20 cellular contexts compared by ENCODE assay signal in the genomic region with DNA sequence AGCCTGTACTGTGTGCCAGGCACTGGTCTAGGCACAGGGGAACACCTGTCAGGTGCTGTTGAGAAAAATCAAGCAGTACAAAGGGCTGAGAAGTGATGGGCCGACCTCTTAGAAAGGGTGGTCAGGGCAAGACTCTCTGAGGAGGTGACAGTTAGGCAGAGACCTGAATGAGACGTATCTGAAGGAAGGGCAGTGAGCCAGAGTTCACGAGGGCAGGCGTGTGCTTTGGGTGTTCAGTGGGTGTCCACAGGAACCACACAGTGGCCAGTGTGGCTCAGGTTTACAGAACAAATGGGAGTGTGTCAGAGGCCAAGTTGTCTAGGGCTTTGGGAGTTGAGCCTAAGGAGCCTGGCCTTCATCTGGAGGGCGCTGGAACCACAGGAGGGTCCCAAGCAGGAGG. TPM values are rescaled to one million over a fixed set of nuclear protein-coding genes. Genes with fewer than 3 reads are reported as not detected.
DNase-seq lines count a peak whose midpoint lies in the region; ATAC-seq and TF ChIP-seq lines count a peak whose summit lies in the region.
"Had no signal": no experiment of that assay in that cellular context is flagged by ENCODE, and none has a peak within 500 bp of the region (broad histone marks: within the 10 kb centered on the region; RNA-seq: fewer than 3 reads in every experiment).

No MANE protein-coding gene starts in this region.

- POLR2A ChIA-PET in Caco-2 (lab: Charles Lee), result no interaction called here
- POLR2A ChIA-PET in WTC11 (lab: Charles Lee), result no interaction called here

- TF ChIP-seq EP300 in gastroesophageal sphincter (IDR thresholded peaks at IDR 0.05), result no peak
- no peak for TF ChIP-seq EP300 in tibial nerve (IDR thresholded peaks at IDR 0.05)

- ATAC-seq in WTC11, result no peak
- ATAC-seq in gastroesophageal sphincter, result no peak
- no peak for ATAC-seq in GM19324 (IDR thresholded peaks at IDR 0.05; ENCODE audit: low FRiP score, unreplicated experiment)
- ATAC-seq: HCT116 had no signal

- H3K27ac ChIP-seq in gastroesophageal sphincter, result peak overlapping the region in 3 of 4 donors; percentile 82 to 96 (median 85)
- no peak overlapping the region for H3K27ac ChIP-seq in tibial nerve
- H3K27ac ChIP-seq: C4-2B, SJSA1 had no signal

- H3K36me3 ChIP-seq in Caco-2 (ENCODE audit: control insufficient read depth, insufficient read depth, low read length) (no peaks in the 10 kb centered on the region), gastroesophageal sphincter (peaks cover 0 to 24% of the 10 kb centered on the region in 2 donors), tibial nerve (peaks cover 0 to 24% (median 0%) of the 10 kb centered on the region in 3 donors)

- WGBS in gastroesophageal sphincter (ENCODE audit: low coverage in 1 of 2), 2 donors, result 76 to 88% methylated on average over 3 to 4 of the region's 5 CpGs
- 90 to 91% methylated on average over 5 of the region's 5 CpGs for WGBS in tibial nerve, 2 donors

- H3K27me3 Mint-ChIP-seq in Caco-2 (ENCODE audit: insufficient read depth, unreplicated experiment) (no peaks in the 10 kb centered on the region), WTC11 (ENCODE audit: low read depth) (no peaks in the 10 kb centered on the region), osteocyte (ENCODE audit: unreplicated experiment) (no peaks in the 10 kb centered on the region)

- H3K4me1 ChIP-seq in Caco-2, result no peaks in the 10 kb centered on the region
- peaks cover 0 to 84% (median 0%) of the 10 kb centered on the region in 3 donors for H3K4me1 ChIP-seq in gastroesophageal sphincter
- peaks cover 0 to 3% (median 0%) of the 10 kb centered on the region in 4 donors for H3K4me1 ChIP-seq in tibial nerve

- no peaks in the 10 kb centered on the region for H3K9me3 Mint-ChIP-seq in Caco-2 (ENCODE audit: unreplicated experiment)
- H3K9me3 Mint-ChIP-seq in WTC11, result peaks cover 15% of the 10 kb centered on the region
- no peaks in the 10 kb centered on the region for H3K9me3 Mint-ChIP-seq in osteocyte (ENCODE audit: unreplicated experiment)

- TF ChIP-seq POLR2A in gastroesophageal sphincter (IDR thresholded peaks at IDR 0.05), result no peak
- TF ChIP-seq POLR2A in tibial nerve (IDR thresholded peaks at IDR 0.05), result no peak

- no peak overlapping the region for H3K4me3 ChIP-seq in Caco-2 (ENCODE audit: low read depth, low read length)
- H3K4me3 ChIP-seq in gastroesophageal sphincter, result no peak overlapping the region
- H3K4me3 ChIP-seq in tibial nerve, result no peak overlapping the region
- H3K4me3 ChIP-seq: SJSA1 had no signal

- no peaks in the 10 kb centered on the region for H3K27me3 ChIP-seq in Caco-2 (replicated peaks; ENCODE audit: control insufficient read depth, insufficient read depth, low read length)
- no peaks in the 10 kb centered on the region for H3K27me3 ChIP-seq in gastroesophageal sphincter
- no peaks in the 10 kb centered on the region for H3K27me3 ChIP-seq in tibial nerve
- H3K27me3 ChIP-seq: SJSA1 had no signal

- no peak for DNase-seq in Caco-2
- no peak for DNase-seq in WTC11 (ENCODE audit: low spot score)
- no peak for DNase-seq in osteocyte (ENCODE audit: extremely low spot score, unreplicated experiment)
- DNase-seq in NCI-H82 treated with DMSO at 0.1 percent for 48 hours (lab: John Stamatoyannopoulos, UW; ENCODE audit: unreplicated experiment), result no peak
- no peak for DNase-seq in AG08396 (ENCODE audit: low spot score)
- no peak for DNase-seq in tibial nerve (ENCODE audit: low spot score in 2 of 2)
- DNase-seq: DMS79, GOT3, Karpas-422, MV-4-11, NCI-H1105 treated with DMSO at 0.1 percent for 48 hours, NCI-H2081, NCI-H2171 treated with DMSO at 0.1 percent for 48 hours, NCI-H526, OCI-M1 had no signal

- H3K9me3 ChIP-seq in Caco-2 (no peaks in the 10 kb centered on the region), gastroesophageal sphincter (no peaks in the 10 kb centered on the region), tibial nerve (no peaks in the 10 kb centered on the region)
- H3K9me3 ChIP-seq: SJSA1 had no signal

- H3K4me1 Mint-ChIP-seq in Caco-2 (ENCODE audit: low read depth, unreplicated experiment), result peaks cover 8% of the 10 kb centered on the region
- H3K4me1 Mint-ChIP-seq in WTC11, result peaks cover 15% of the 10 kb centered on the region
- peaks cover 72% of the 10 kb centered on the region for H3K4me1 Mint-ChIP-seq in osteocyte (ENCODE audit: unreplicated experiment)

- BruUV-seq in Caco-2 (replicated peaks; lab: Mats Ljungman, UMichigan), result no TSS peak

- no peak for TF ChIP-seq CTCF in Caco-2 (IDR thresholded peaks at IDR 0.05; ENCODE audit: insufficient read depth in 1 of 2, low read depth in 1 of 2, low read length in 1 of 2, severe bottlenecking in 1 of 2, unreplicated experiment in 1 of 2)
- TF ChIP-seq CTCF in WTC11 (IDR thresholded peaks at IDR 0.05), result no peak
- no peak for TF ChIP-seq CTCF in gastroesophageal sphincter (IDR thresholded peaks at IDR 0.05)
- no peak for TF ChIP-seq CTCF in osteocyte (IDR thresholded peaks at IDR 0.05)
- no peak for TF ChIP-seq CTCF in tibial nerve (IDR thresholded peaks at IDR 0.05)

- H3K27ac Mint-ChIP-seq in Caco-2 (ENCODE audit: unreplicated experiment) (peak overlapping the region; percentile 33), WTC11 (peak overlapping the region; percentile 66), osteocyte (ENCODE audit: unreplicated experiment) (peak overlapping the region; percentile 81)

- CTCF ChIA-PET in Caco-2 (lab: Charles Lee) (no interaction called here), WTC11 (lab: Charles Lee) (interaction anchor here (0.7 kb wide), 1 partner anchor 217 kb away, joined by 6 read pairs; no protein-coding TSS in a partner anchor)

- H3K4me3 Mint-ChIP-seq in Caco-2 (ENCODE audit: unreplicated experiment) (no peak overlapping the region), WTC11 (no peak overlapping the region), osteocyte (ENCODE audit: unreplicated experiment) (no peak overlapping the region)

- intact Hi-C loops in Caco-2 (cut with micrococcal nuclease; ENCODE audit: unreplicated experiment), result no loop called here

- H3K36me3 Mint-ChIP-seq in Caco-2 (ENCODE audit: insufficient read depth, unreplicated experiment), result no peaks in the 10 kb centered on the region
- H3K36me3 Mint-ChIP-seq in WTC11, result peaks cover 33% of the 10 kb centered on the region
- peaks cover 59% of the 10 kb centered on the region for H3K36me3 Mint-ChIP-seq in osteocyte (ENCODE audit: unreplicated experiment)

TF ChIP-seq in WTC11, 78 proteins besides CTCF, POLR2A, EP300 and RAD21 (continues in another document):
- no peak for TF ChIP-seq ATF1 (CRISPR knock-in tag; IDR thresholded peaks at IDR 0.05)
- TF ChIP-seq TCF7 (CRISPR knock-in tag; IDR thresholded peaks at IDR 0.05; ENCODE audit: low read depth), result no peak
- TF ChIP-seq, protein P1, sequence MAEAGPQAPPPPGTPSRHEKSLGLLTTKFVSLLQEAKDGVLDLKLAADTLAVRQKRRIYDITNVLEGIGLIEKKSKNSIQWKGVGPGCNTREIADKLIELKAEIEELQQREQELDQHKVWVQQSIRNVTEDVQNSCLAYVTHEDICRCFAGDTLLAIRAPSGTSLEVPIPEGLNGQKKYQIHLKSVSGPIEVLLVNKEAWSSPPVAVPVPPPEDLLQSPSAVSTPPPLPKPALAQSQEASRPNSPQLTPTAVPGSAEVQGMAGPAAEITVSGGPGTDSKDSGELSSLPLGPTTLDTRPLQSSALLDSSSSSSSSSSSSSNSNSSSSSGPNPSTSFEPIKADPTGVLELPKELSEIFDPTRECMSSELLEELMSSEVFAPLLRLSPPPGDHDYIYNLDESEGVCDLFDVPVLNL (CRISPR knock-in tag; IDR thresholded peaks at IDR 0.05; ENCODE audit: borderline replicate concordance, low read depth), result no peak
- no peak for TF ChIP-seq GTF2I (CRISPR knock-in tag; conservative IDR thresholded peaks at IDR 0.05)
- no peak for TF ChIP-seq ZNF396 (CRISPR knock-in tag; IDR thresholded peaks at IDR 0.05; ENCODE audit: borderline replicate concordance)
- no peak for TF ChIP-seq ZNF671 (CRISPR knock-in tag; IDR thresholded peaks at IDR 0.05)
- TF ChIP-seq, protein P2, sequence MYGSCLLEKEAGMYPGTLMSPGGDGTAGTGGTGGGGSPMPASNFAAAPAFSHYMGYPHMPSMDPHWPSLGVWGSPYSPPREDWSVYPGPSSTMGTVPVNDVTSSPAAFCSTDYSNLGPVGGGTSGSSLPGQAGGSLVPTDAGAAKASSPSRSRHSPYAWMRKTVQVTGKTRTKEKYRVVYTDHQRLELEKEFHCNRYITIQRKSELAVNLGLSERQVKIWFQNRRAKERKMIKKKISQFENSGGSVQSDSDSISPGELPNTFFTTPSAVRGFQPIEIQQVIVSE (CRISPR knock-in tag; IDR thresholded peaks at IDR 0.05; ENCODE audit: borderline replicate concordance), result no peak
- no peak for TF ChIP-seq MXD4 (CRISPR knock-in tag; IDR thresholded peaks at IDR 0.05; ENCODE audit: borderline replicate concordance)
- TF ChIP-seq, protein P3, sequence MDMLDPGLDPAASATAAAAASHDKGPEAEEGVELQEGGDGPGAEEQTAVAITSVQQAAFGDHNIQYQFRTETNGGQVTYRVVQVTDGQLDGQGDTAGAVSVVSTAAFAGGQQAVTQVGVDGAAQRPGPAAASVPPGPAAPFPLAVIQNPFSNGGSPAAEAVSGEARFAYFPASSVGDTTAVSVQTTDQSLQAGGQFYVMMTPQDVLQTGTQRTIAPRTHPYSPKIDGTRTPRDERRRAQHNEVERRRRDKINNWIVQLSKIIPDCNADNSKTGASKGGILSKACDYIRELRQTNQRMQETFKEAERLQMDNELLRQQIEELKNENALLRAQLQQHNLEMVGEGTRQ (CRISPR knock-in tag; IDR thresholded peaks at IDR 0.05), result no peak
- TF ChIP-seq, protein P4, sequence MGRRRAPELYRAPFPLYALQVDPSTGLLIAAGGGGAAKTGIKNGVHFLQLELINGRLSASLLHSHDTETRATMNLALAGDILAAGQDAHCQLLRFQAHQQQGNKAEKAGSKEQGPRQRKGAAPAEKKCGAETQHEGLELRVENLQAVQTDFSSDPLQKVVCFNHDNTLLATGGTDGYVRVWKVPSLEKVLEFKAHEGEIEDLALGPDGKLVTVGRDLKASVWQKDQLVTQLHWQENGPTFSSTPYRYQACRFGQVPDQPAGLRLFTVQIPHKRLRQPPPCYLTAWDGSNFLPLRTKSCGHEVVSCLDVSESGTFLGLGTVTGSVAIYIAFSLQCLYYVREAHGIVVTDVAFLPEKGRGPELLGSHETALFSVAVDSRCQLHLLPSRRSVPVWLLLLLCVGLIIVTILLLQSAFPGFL (CRISPR knock-in tag; IDR thresholded peaks at IDR 0.05; ENCODE audit: borderline replicate concordance), result no peak
- TF ChIP-seq, protein P5, sequence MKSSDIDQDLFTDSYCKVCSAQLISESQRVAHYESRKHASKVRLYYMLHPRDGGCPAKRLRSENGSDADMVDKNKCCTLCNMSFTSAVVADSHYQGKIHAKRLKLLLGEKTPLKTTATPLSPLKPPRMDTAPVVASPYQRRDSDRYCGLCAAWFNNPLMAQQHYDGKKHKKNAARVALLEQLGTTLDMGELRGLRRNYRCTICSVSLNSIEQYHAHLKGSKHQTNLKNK (CRISPR knock-in tag; IDR thresholded peaks at IDR 0.05), result no peak
- TF ChIP-seq NR1H2 (CRISPR knock-in tag; IDR thresholded peaks at IDR 0.05), result no peak

RNA-seq across cellular contexts. Expression of a gene that starts 6.2 kb away (rescaled TPM):
- total RNA-seq in Caco-2 (2022), result 3.3 and 5.2 TPM in 2 replicates
- total RNA-seq in WTC11 (2021), result 34.5 to 37.5 TPM (median 34.9 TPM) in 3 replicates
- 100 to 1,000 TPM in 3 of 4 donors, 10 to 100 TPM in 1; 69.6 to 298 (median 152) TPM for total RNA-seq in gastroesophageal sphincter
- total RNA-seq in osteocyte, result 178 and 204 TPM in 2 replicates
- total RNA-seq in tibial nerve, result 10 to 100 TPM in 3 of 4 donors, 1 to 10 TPM in 1; 8.7 to 30.0 (median 18.6) TPM

Comparison
In these comparisons a context has a peak if more than half of its experiments do, and no peak if none do; other contexts are left out.
1. H3K27ac ChIP-seq: peak in gastroesophageal sphincter (3 of 4); none in tibial nerve (0 of 4).
2. Peak in every context shown above with its lines, with median percentiles within 50 percentile points of each other: H3K27ac Mint-ChIP-seq.